In the genomic region with DNA sequence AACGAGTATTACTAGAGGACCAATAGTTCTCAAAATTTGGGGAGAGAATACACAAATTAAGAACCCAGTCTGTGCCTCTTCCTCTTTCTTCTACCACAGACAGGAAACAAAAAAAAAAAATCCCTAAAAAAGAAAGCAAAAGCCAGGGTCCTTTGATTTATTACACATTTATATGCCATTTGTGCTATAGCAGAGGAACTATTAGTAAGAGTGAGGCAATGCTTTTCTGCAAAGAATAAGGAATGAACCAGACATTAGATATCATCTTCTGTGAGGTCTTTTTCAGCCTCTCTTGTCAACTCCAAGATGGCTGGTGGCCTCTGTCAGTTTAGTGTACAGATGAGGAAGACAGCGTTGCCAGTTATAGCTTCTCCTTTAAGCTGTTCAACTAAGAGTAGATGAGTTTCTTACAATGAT, we compare ENCODE assay signal across 8 cellular contexts.
DNase-seq lines count a peak whose midpoint lies in the region; ATAC-seq lines count a peak whose summit lies in the region.

No MANE protein-coding gene starts in this region.

- H3K27me3 Mint-ChIP-seq in CD4-positive, CD25-positive, alpha-beta regulatory T cell, result no peaks in the 10 kb centered on the region
- H3K27me3 Mint-ChIP-seq in activated naive CD8-positive, alpha-beta T cell treated with anti-CD3 and anti-CD28 coated beads, Interleukin-2, amount 10 ng/mL, durations not matched to agents 7 days and 5 days, result no peaks in the 10 kb centered on the region

- H3K9me3 Mint-ChIP-seq in CD4-positive, CD25-positive, alpha-beta regulatory T cell, result peaks cover 0 to 1% (median 0%) of the 10 kb centered on the region in 7 donors
- peaks cover 3% of the 10 kb centered on the region for H3K9me3 Mint-ChIP-seq in activated naive CD8-positive, alpha-beta T cell treated with anti-CD3 and anti-CD28 coated beads, Interleukin-2, amount 10 ng/mL, durations not matched to agents 7 days and 5 days

- POLR2A ChIA-PET in activated naive CD8-positive, alpha-beta T cell treated with anti-CD3 and anti-CD28 coated beads, Interleukin-2, amount 10 ng/mL, durations not matched to agents 7 days and 5 days (lab: Charles Lee), result interaction anchor here (1.0 kb wide), 1 partner anchor 18 kb away, joined by 3 read pairs; no protein-coding TSS in a partner anchor

- H3K36me3 Mint-ChIP-seq in CD4-positive, CD25-positive, alpha-beta regulatory T cell, result peaks cover 19% of the 10 kb centered on the region
- peaks cover 9% of the 10 kb centered on the region for H3K36me3 Mint-ChIP-seq in activated naive CD8-positive, alpha-beta T cell treated with anti-CD3 and anti-CD28 coated beads, Interleukin-2, amount 10 ng/mL, durations not matched to agents 7 days and 5 days

- H3K27ac ChIP-seq in CD4-positive, CD25-positive, alpha-beta regulatory T cell (ENCODE audit: insufficient read depth, low read length, poor library complexity, severe bottlenecking), result no peak overlapping the region

- H3K4me1 ChIP-seq in CD4-positive, CD25-positive, alpha-beta regulatory T cell (ENCODE audit: control insufficient read depth, insufficient read depth, low read length, poor library complexity, severe bottlenecking), result peaks cover 10% of the 10 kb centered on the region

- H3K4me3 ChIP-seq in CD4-positive, CD25-positive, alpha-beta regulatory T cell (ENCODE audit: low read depth, low read length), result peak overlapping the region; percentile 61

- peaks cover 16% of the 10 kb centered on the region for H3K36me3 ChIP-seq in CD4-positive, CD25-positive, alpha-beta regulatory T cell (ENCODE audit: control insufficient read depth, insufficient read depth, low read length)

- H3K4me1 Mint-ChIP-seq in CD4-positive, CD25-positive, alpha-beta regulatory T cell, result peaks cover 22 to 47% (median 29%) of the 10 kb centered on the region in 4 donors
- peaks cover 11% of the 10 kb centered on the region for H3K4me1 Mint-ChIP-seq in activated naive CD8-positive, alpha-beta T cell treated with anti-CD3 and anti-CD28 coated beads, Interleukin-2, amount 10 ng/mL, durations not matched to agents 7 days and 5 days

- H3K9me3 ChIP-seq in CD4-positive, CD25-positive, alpha-beta regulatory T cell (ENCODE audit: control insufficient read depth in 2 of 2, low read length in 2 of 2), result no peaks in the 10 kb centered on the region

- no peaks in the 10 kb centered on the region for H3K27me3 ChIP-seq in CD4-positive, CD25-positive, alpha-beta regulatory T cell (ENCODE audit: control insufficient read depth, insufficient read depth, low read length)

- peak in 2 of 3 donors; percentile 32 to 41 for DNase-seq in CD4-positive, CD25-positive, alpha-beta regulatory T cell
- DNase-seq in activated naive CD8-positive, alpha-beta T cell treated with anti-CD3 and anti-CD28 coated beads, Interleukin-2, amount 10 ng/mL, durations not matched to agents 7 days and 5 days, result no peak
- DNase-seq in NCI-H2107 (lab: John Stamatoyannopoulos, UW), result no peak
- no peak for DNase-seq in AG08396 (ENCODE audit: low spot score)
- DNase-seq in NCI-H2029 treated with DMSO at 0.1 percent for 48 hours (lab: John Stamatoyannopoulos, UW), result no peak
- no peak for DNase-seq in COLO829 (ENCODE audit: low spot score)

- peak overlapping the region; percentile 39 to 82 (median 70) for H3K4me3 Mint-ChIP-seq in CD4-positive, CD25-positive, alpha-beta regulatory T cell
- peak overlapping the region; percentile 67 for H3K4me3 Mint-ChIP-seq in activated naive CD8-positive, alpha-beta T cell treated with anti-CD3 and anti-CD28 coated beads, Interleukin-2, amount 10 ng/mL, durations not matched to agents 7 days and 5 days

- ATAC-seq in CD4-positive, CD25-positive, alpha-beta regulatory T cell (ENCODE audit: low read depth in 2 of 2), result peak; percentile 60 to 76
- ATAC-seq in GM19372 (IDR thresholded peaks at IDR 0.05; ENCODE audit: low read depth, unreplicated experiment) (peak; percentile 59), HG03460 (IDR thresholded peaks at IDR 0.05; ENCODE audit: unreplicated experiment) (peak; percentile 60)
- ATAC-seq in activated naive CD8-positive, alpha-beta T cell treated with anti-CD3 and anti-CD28 coated beads, Interleukin-2, amount 10 ng/mL, durations not matched to agents 7 days and 5 days (ENCODE audit: low read depth), result peak; percentile 65

- H3K27ac Mint-ChIP-seq in CD4-positive, CD25-positive, alpha-beta regulatory T cell, result peak overlapping the region; percentile 78 to 91 (median 90)
- H3K27ac Mint-ChIP-seq in activated naive CD8-positive, alpha-beta T cell treated with anti-CD3 and anti-CD28 coated beads, Interleukin-2, amount 10 ng/mL, durations not matched to agents 7 days and 5 days, result peak overlapping the region; percentile 92

Comparison
In these comparisons a context has a peak if more than half of its experiments do, and no peak if none do; other contexts are left out.
1. DNase-seq: peak in CD4-positive, CD25-positive, alpha-beta regulatory T cell (2 of 3); none in activated naive CD8-positive, alpha-beta T cell treated with anti-CD3 and anti-CD28 coated beads, Interleukin-2, amount 10 ng/mL, durations not matched to agents 7 days and 5 days (single experiment), NCI-H2107 (single experiment), AG08396 (single experiment), NCI-H2029 treated with DMSO at 0.1 percent for 48 hours (single experiment) and COLO829 (single experiment).
2. Peak in every context shown above with its lines, with median percentiles within 50 percentile points of each other: ATAC-seq.